Comparison of ENCODE assay signal across 15 cellular contexts in the genomic region with DNA sequence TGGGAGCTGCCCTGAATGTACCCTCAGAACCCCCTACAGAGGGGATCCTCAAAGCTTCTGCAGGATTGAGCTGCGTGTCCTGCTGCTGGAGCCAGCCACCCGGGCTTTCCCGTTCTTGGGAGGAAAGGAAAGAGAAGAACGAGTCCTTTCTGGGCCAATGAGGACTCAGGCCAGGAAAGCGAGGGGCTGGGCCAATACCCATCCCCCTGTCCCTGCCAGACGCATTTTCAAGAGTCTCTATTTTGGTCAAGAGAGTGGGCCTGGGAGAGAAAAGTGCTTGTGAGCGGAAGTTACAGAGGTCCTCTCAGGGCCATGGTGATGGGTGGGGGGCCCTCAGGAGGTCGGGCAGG.
"Had no signal": no experiment of that assay in that cellular context is flagged by ENCODE, and none has a peak within 500 bp of the region (broad histone marks: within the 10 kb centered on the region; RNA-seq: fewer than 3 reads in every experiment).

No MANE protein-coding gene starts in this region.

- H3K4me3 ChIP-seq: esophagus muscularis mucosa, gastrocnemius medialis, left ventricle myocardium inferior, lower lobe of right lung, right atrium auricular region, smooth muscle cell, suprapubic skin, thyroid gland, upper lobe of left lung, uterus had no signal

- H3K4me3 Mint-ChIP-seq: memory B cell, naive B cell had no signal

- ATAC-seq: gastrocnemius medialis had no signal

- H3K9me3 ChIP-seq: esophagus muscularis mucosa, gastrocnemius medialis, lower lobe of right lung, right atrium auricular region, suprapubic skin, thyroid gland, upper lobe of left lung, uterus had no signal

- H3K27me3 ChIP-seq: gastrocnemius medialis, right atrium auricular region, thyroid gland, upper lobe of left lung, uterus had no signal

- H3K36me3 ChIP-seq: esophagus muscularis mucosa, gastrocnemius medialis, left ventricle myocardium inferior, lower lobe of right lung, right atrium auricular region, suprapubic skin, thyroid gland, upper lobe of left lung, uterus had no signal

- H3K9me3 Mint-ChIP-seq: memory B cell had no signal

- H3K4me1 Mint-ChIP-seq: memory B cell had no signal

- H3K27ac ChIP-seq: epithelial cell of prostate, esophagus muscularis mucosa, gastrocnemius medialis, left ventricle myocardium inferior, lower lobe of right lung, right atrium auricular region, suprapubic skin, thyroid gland, upper lobe of left lung, uterus had no signal

- H3K36me3 Mint-ChIP-seq: memory B cell, naive B cell had no signal

- H3K4me1 ChIP-seq: gastrocnemius medialis, left ventricle myocardium inferior, lower lobe of right lung, right atrium auricular region, suprapubic skin, thyroid gland, upper lobe of left lung, uterus had no signal

- H3K4me2 ChIP-seq: smooth muscle cell had no signal

- DNase-seq: effector memory CD4-positive, alpha-beta T cell; gastrocnemius medialis; naive B cell; stimulated activated naive CD4-positive, alpha-beta T cell treated with Interleukin-2 at 50 U/mL for 16 hours had no signal

- H3K27ac Mint-ChIP-seq: memory B cell, naive B cell had no signal
